15 cellular contexts compared by ENCODE assay signal in genomic region chr20:40897177-40897700, GRCh38.
DNase-seq lines count a peak whose midpoint lies in the region; ATAC-seq and TF ChIP-seq lines count a peak whose summit lies in the region.
"Had no signal": no experiment of that assay in that cellular context is flagged by ENCODE, and none has a peak within 500 bp of the region (broad histone marks: within the 10 kb centered on the region; RNA-seq: fewer than 3 reads in every experiment).

No MANE protein-coding gene starts in this region.

- H4K20me1 ChIP-seq in Loucy (ENCODE audit: insufficient read depth, low read length, poor library complexity, severe bottlenecking) = no peaks in the 10 kb centered on the region

- H3K27me3 ChIP-seq in BE2C = no peaks in the 10 kb centered on the region
- no peaks in the 10 kb centered on the region for H3K27me3 ChIP-seq in Loucy (ENCODE audit: insufficient read depth, low read length, poor library complexity, severe bottlenecking)
- peaks cover 29% of the 10 kb centered on the region for H3K27me3 ChIP-seq in adipocyte (replicated peaks; ENCODE audit: control insufficient read depth, insufficient read depth, low read length)
- H3K27me3 ChIP-seq in right atrium auricular region = no peaks in the 10 kb centered on the region

- no peaks in the 10 kb centered on the region for H3K9me3 ChIP-seq in BE2C
- no peaks in the 10 kb centered on the region for H3K9me3 ChIP-seq in Loucy (ENCODE audit: insufficient read depth, low read depth, low read length)
- no peaks in the 10 kb centered on the region for H3K9me3 ChIP-seq in adipocyte (ENCODE audit: control insufficient read depth, low read length)
- no peaks in the 10 kb centered on the region for H3K9me3 ChIP-seq in right atrium auricular region
- H3K9me3 ChIP-seq: heart right ventricle had no signal

- H3K9me2 ChIP-seq in Loucy (replicated peaks; ENCODE audit: low read depth, low read length) = no peaks in the 10 kb centered on the region

- no peaks in the 10 kb centered on the region for H3K36me3 Mint-ChIP-seq in mesothelial cell of epicardium
- H3K36me3 Mint-ChIP-seq: CD4-positive, alpha-beta memory T cell had no signal

- no peaks in the 10 kb centered on the region for H3K9me3 Mint-ChIP-seq in mesothelial cell of epicardium
- H3K9me3 Mint-ChIP-seq: CD4-positive, alpha-beta memory T cell; T-helper 2 cell treated with Interferon-gamma antibody and Interleukin-4, amounts not matched to agents 5 μg/mL and 100 μg/mL, for 36 hours had no signal

- no peak overlapping the region for H3K4me3 Mint-ChIP-seq in mesothelial cell of epicardium
- H3K4me3 Mint-ChIP-seq: CD4-positive, alpha-beta memory T cell; T-helper 2 cell treated with Interferon-gamma antibody and Interleukin-4, amounts not matched to agents 5 μg/mL and 100 μg/mL, for 36 hours had no signal

- H2AFZ ChIP-seq in Loucy (ENCODE audit: low read length) = peak overlapping the region; percentile 26; the same call in 1 of the 2 replicates

- ATAC-seq in GM21360 (IDR thresholded peaks at IDR 0.05; ENCODE audit: unreplicated experiment) = no peak
- no peak for ATAC-seq in HG03025 (IDR thresholded peaks at IDR 0.05; ENCODE audit: low FRiP score, unreplicated experiment)
- ATAC-seq: heart right ventricle, left cardiac atrium, Right ventricle myocardium inferior had no signal

- DNase-seq in BE2C = peak; percentile 65
- peak; percentile 85 for DNase-seq in adipocyte (ENCODE audit: low read depth)
- DNase-seq in mesothelial cell of epicardium (ENCODE audit: low spot score in 2 of 2, unreplicated experiment in 2 of 2) = peak in 1 of 2 experiments; percentile 40
- no peak for DNase-seq in right atrium auricular region (ENCODE audit: low spot score)
- DNase-seq in stimulated activated CD4-positive, alpha-beta T cell treated with anti-CD3 and anti-CD28 coated beads, Interleukin-4, amount 100 ng/mL, for 24 hours = no peak
- DNase-seq: activated T-cell treated with anti-CD3 and anti-CD28 coated beads, Interleukin-2, amount 50 U/mL, for 1 hour; CD4-positive, alpha-beta memory T cell; GDM1; heart right ventricle; left cardiac atrium had no signal

- no peak overlapping the region for H3K27ac ChIP-seq in right atrium auricular region
- H3K27ac ChIP-seq: heart right ventricle had no signal

- H3K4me1 ChIP-seq in BE2C (peaks cover 13% of the 10 kb centered on the region; the same call in 1 of the 2 replicates), Loucy (ENCODE audit: insufficient read depth, low read length, poor library complexity, severe bottlenecking) (peaks cover 51% of the 10 kb centered on the region), adipocyte (ENCODE audit: control insufficient read depth, insufficient read depth, low read length) (peaks cover 17% of the 10 kb centered on the region), right atrium auricular region (no peaks in the 10 kb centered on the region)

- no peaks in the 10 kb centered on the region for H3K36me3 ChIP-seq in BE2C
- H3K36me3 ChIP-seq in Loucy (ENCODE audit: insufficient read depth, low read length) = no peaks in the 10 kb centered on the region
- no peaks in the 10 kb centered on the region for H3K36me3 ChIP-seq in adipocyte (ENCODE audit: control insufficient read depth, insufficient read depth, low read length, severe bottlenecking)
- H3K36me3 ChIP-seq in right atrium auricular region = no peaks in the 10 kb centered on the region
- H3K36me3 ChIP-seq: heart right ventricle had no signal

- H3K27me3 Mint-ChIP-seq in mesothelial cell of epicardium (ENCODE audit: low read depth) = peaks cover 2% of the 10 kb centered on the region

- H3K4me3 ChIP-seq in BE2C (ENCODE audit: low read depth, low read length) (no peak overlapping the region), Loucy (ENCODE audit: low read length, poor library complexity, severe bottlenecking) (no peak overlapping the region), adipocyte (ENCODE audit: low read length) (no peak overlapping the region), right atrium auricular region (no peak overlapping the region)
- H3K4me3 ChIP-seq: heart right ventricle had no signal

- no peaks in the 10 kb centered on the region for H3K79me2 ChIP-seq in Loucy (ENCODE audit: insufficient read depth, low read length)

- no peaks in the 10 kb centered on the region for H3F3A ChIP-seq in Loucy (ENCODE audit: low read depth)

- H3K9ac ChIP-seq in Loucy (ENCODE audit: low read depth, low read length, poor library complexity, severe bottlenecking) = peak overlapping the region; percentile 25
- H3K9ac ChIP-seq in adipocyte (ENCODE audit: low read length) = no peak overlapping the region

- H3K4me1 Mint-ChIP-seq in mesothelial cell of epicardium = peaks cover 46% of the 10 kb centered on the region
- H3K4me1 Mint-ChIP-seq: CD4-positive, alpha-beta memory T cell had no signal

- no peak overlapping the region for H3K4me2 ChIP-seq in Loucy (ENCODE audit: low read depth, low read length, poor library complexity, severe bottlenecking)

- peak overlapping the region; percentile 77 for H3K27ac Mint-ChIP-seq in mesothelial cell of epicardium
- H3K27ac Mint-ChIP-seq: T-helper 2 cell treated with Interferon-gamma antibody and Interleukin-4, amounts not matched to agents 5 μg/mL and 100 μg/mL, for 36 hours had no signal

- no peak for TF ChIP-seq CTCF in BE2C (IDR thresholded peaks at IDR 0.05; ENCODE audit: low read depth, low read length)
- TF ChIP-seq CTCF in Loucy (conservative IDR thresholded peaks at IDR 0.05; ENCODE audit: low read length) = no peak
- TF ChIP-seq CTCF in mesothelial cell of epicardium (IDR thresholded peaks at IDR 0.05; ENCODE audit: unreplicated experiment) = no peak
- no peak for TF ChIP-seq CTCF in right atrium auricular region (IDR thresholded peaks at IDR 0.05)

Comparison
In these comparisons a context has a peak if more than half of its experiments do, and no peak if none do; other contexts are left out.
1. DNase-seq: peak in BE2C (single experiment) and adipocyte (single experiment); none in right atrium auricular region (single experiment) and stimulated activated CD4-positive, alpha-beta T cell treated with anti-CD3 and anti-CD28 coated beads, Interleukin-4, amount 100 ng/mL, for 24 hours (single experiment).